In the genomic region with DNA sequence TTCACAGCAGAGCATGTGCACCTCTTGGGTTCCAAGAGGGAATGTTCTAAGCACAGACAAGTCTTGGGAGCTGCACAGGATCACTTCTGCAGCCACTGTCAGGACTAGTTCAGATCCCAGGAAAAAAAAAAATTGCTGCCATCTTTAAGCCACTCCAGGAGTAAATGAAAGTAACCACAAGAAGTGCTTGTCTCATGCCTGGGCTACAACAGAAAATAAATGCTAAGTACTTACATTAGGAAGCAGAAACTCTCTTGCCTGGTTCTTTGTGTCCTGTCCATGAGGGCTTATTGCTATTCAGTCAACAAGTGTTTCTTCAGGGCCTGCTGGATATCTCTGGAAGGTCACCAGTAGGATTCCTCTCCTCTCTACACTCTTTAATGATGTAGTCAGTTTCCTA, we compare ENCODE assay signal across 26 cellular contexts.
DNase-seq lines count a peak whose midpoint lies in the region; TF ChIP-seq lines count a peak whose summit lies in the region.
"Had no signal": no experiment of that assay in that cellular context is flagged by ENCODE, and none has a peak within 500 bp of the region (broad histone marks: within the 10 kb centered on the region; RNA-seq: fewer than 3 reads in every experiment).

No MANE protein-coding gene starts in this region.

- DNase-seq in NCI-H2107 treated with DMSO at 0.1 percent for 48 hours (lab: John Stamatoyannopoulos, UW; ENCODE audit: unreplicated experiment) (peak; percentile 26), NCI-H2107 (lab: John Stamatoyannopoulos, UW) (no peak), astrocyte of the hippocampus (ENCODE audit: low read depth, low spot score) (peak; percentile 11), neural progenitor cell (ENCODE audit: low spot score) (no peak), DMS153 treated with DMSO at 0.1 percent for 48 hours (lab: John Stamatoyannopoulos, UW; ENCODE audit: unreplicated experiment) (no peak), H9 (no peak), NCI-H82 treated with DMSO at 0.1 percent for 48 hours (lab: John Stamatoyannopoulos, UW; ENCODE audit: unreplicated experiment) (no peak)
- DNase-seq: CD8-positive, alpha-beta T cell; DMS 273 treated with DMSO at 0.1 percent for 48 hours; GOT3; MG63; NCI-H1105 treated with DMSO at 0.1 percent for 48 hours; NCI-H146; NCI-H2081; NCI-H446; NCI-H524 treated with DMSO at 0.1 percent for 48 hours; NCI-H774; NK-92 treated with Interleukin-12 subunit alpha and Interleukin-12 subunit beta, amount 100 ng/mL, for 24 hours; PC-3; SK-N-SH; SW 1271 had no signal

- H3K9me2 ChIP-seq in Loucy (replicated peaks; ENCODE audit: low read depth, low read length), result no peaks in the 10 kb centered on the region
- H3K9me2 ChIP-seq: SK-N-SH had no signal

- H3K79me2 ChIP-seq in Loucy (ENCODE audit: insufficient read depth, low read length) (no peaks in the 10 kb centered on the region), neural progenitor cell (ENCODE audit: low read depth) (no peaks in the 10 kb centered on the region), H9 (ENCODE audit: insufficient read depth, low read length) (no peaks in the 10 kb centered on the region)

- H4K20me1 ChIP-seq in Loucy (ENCODE audit: insufficient read depth, low read length, poor library complexity, severe bottlenecking), result no peaks in the 10 kb centered on the region
- no peaks in the 10 kb centered on the region for H4K20me1 ChIP-seq in neural progenitor cell (ENCODE audit: low read depth)
- no peaks in the 10 kb centered on the region for H4K20me1 ChIP-seq in H9 (ENCODE audit: control insufficient read depth, insufficient read depth, insufficient read length)

- no peak overlapping the region for H2BK15ac ChIP-seq in H9 (ENCODE audit: low read depth, low read length)

- no peak overlapping the region for H3K14ac ChIP-seq in H9 (ENCODE audit: insufficient read depth, low read length)

- no peak overlapping the region for H3K18ac ChIP-seq in H9 (ENCODE audit: insufficient read length, low read depth, low read length)

- no peak overlapping the region for H4K8ac ChIP-seq in H9 (replicated peaks; ENCODE audit: insufficient read length, low read depth, low read length)

- no peak overlapping the region for H3K56ac ChIP-seq in H9 (ENCODE audit: insufficient read length, low read depth, low read length)

- H3K36me3 ChIP-seq in Loucy (ENCODE audit: insufficient read depth, low read length) (no peaks in the 10 kb centered on the region), neural progenitor cell (no peaks in the 10 kb centered on the region)
- H3K36me3 ChIP-seq: MG63 had no signal

- no peak for TF ChIP-seq CTCF in Loucy (conservative IDR thresholded peaks at IDR 0.05; ENCODE audit: low read length)
- TF ChIP-seq CTCF in neural progenitor cell (IDR thresholded peaks at IDR 0.05), result no peak
- no peak for TF ChIP-seq CTCF in H9 (conservative IDR thresholded peaks at IDR 0.05)

- H3K4me3 ChIP-seq in Loucy (ENCODE audit: low read length, poor library complexity, severe bottlenecking) (no peak overlapping the region), neural progenitor cell (no peak overlapping the region)
- H3K4me3 ChIP-seq: K562, MG63 had no signal

- H3K9me3 ChIP-seq in Loucy (ENCODE audit: insufficient read depth, low read depth, low read length) (no peaks in the 10 kb centered on the region), neural progenitor cell (ENCODE audit: low read depth) (no peaks in the 10 kb centered on the region), H9 (ENCODE audit: control insufficient read depth, low read depth, low read length) (no peaks in the 10 kb centered on the region)
- H3K9me3 ChIP-seq: MG63, SK-N-SH had no signal

- H3K27ac ChIP-seq in neural progenitor cell, result no peak overlapping the region
- no peak overlapping the region for H3K27ac ChIP-seq in H9 (ENCODE audit: insufficient read length, low read depth, low read length)
- H3K27ac ChIP-seq: 22Rv1, C4-2B had no signal

- H3K79me1 ChIP-seq in H9 (ENCODE audit: insufficient read depth, low read depth, low read length, poor library complexity, severe bottlenecking), result no peaks in the 10 kb centered on the region

- H3K4me1 ChIP-seq in Loucy (ENCODE audit: insufficient read depth, low read length, poor library complexity, severe bottlenecking), result no peaks in the 10 kb centered on the region
- H3K4me1 ChIP-seq in neural progenitor cell, result peaks cover 48% of the 10 kb centered on the region
- H3K4me1 ChIP-seq in H9 (ENCODE audit: insufficient read depth, low read length), result peaks cover 18% of the 10 kb centered on the region; the same call in 1 of the 2 replicates

- no peak overlapping the region for H4K91ac ChIP-seq in H9 (ENCODE audit: insufficient read length, low read depth, low read length)

- peaks cover 5% of the 10 kb centered on the region for H3K27me3 Mint-ChIP-seq in neural progenitor cell (ENCODE audit: insufficient read depth, low read depth)
- no peaks in the 10 kb centered on the region for H3K27me3 Mint-ChIP-seq in H9 (ENCODE audit: low read depth)
- H3K27me3 Mint-ChIP-seq: B cell had no signal

- H3K4me2 ChIP-seq in Loucy (ENCODE audit: low read depth, low read length, poor library complexity, severe bottlenecking), result no peak overlapping the region
- no peak overlapping the region for H3K4me2 ChIP-seq in neural progenitor cell
- no peak overlapping the region for H3K4me2 ChIP-seq in H9 (ENCODE audit: insufficient read depth, insufficient read length, low read length)
- H3K4me2 ChIP-seq: SK-N-SH had no signal

- no peaks in the 10 kb centered on the region for H3K36me3 Mint-ChIP-seq in neural progenitor cell
- no peaks in the 10 kb centered on the region for H3K36me3 Mint-ChIP-seq in H9 (ENCODE audit: insufficient read depth in 1 of 3, low read depth in 3 of 3)
- H3K36me3 Mint-ChIP-seq: CD8-positive, alpha-beta T cell had no signal

- H3K27ac Mint-ChIP-seq in neural progenitor cell, result peak overlapping the region; percentile 44
- peak overlapping the region in 1 of 3 experiments; percentile 38; a peak in 1 of 7 replicates for H3K27ac Mint-ChIP-seq in H9
- H3K27ac Mint-ChIP-seq: B cell; CD8-positive, alpha-beta T cell had no signal

- peak overlapping the region; percentile 49 for H3K4me3 Mint-ChIP-seq in neural progenitor cell
- H3K4me3 Mint-ChIP-seq in H9, result no peak overlapping the region
- H3K4me3 Mint-ChIP-seq: B cell; CD8-positive, alpha-beta T cell had no signal

- no peak overlapping the region for H2AK5ac ChIP-seq in H9 (ENCODE audit: insufficient read length, low read length)

- H3K4me1 Mint-ChIP-seq in neural progenitor cell (peaks cover 54% of the 10 kb centered on the region), H9 (peaks cover 42 to 46% of the 10 kb centered on the region in 2 experiments)
- H3K4me1 Mint-ChIP-seq: B cell had no signal

- H3K9ac ChIP-seq in Loucy (ENCODE audit: low read depth, low read length, poor library complexity, severe bottlenecking) (no peak overlapping the region), neural progenitor cell (no peak overlapping the region), H9 (ENCODE audit: extremely low read depth, insufficient read length, low read length) (no peak overlapping the region)
- H3K9ac ChIP-seq: SK-N-SH had no signal

- H3K9me3 Mint-ChIP-seq in neural progenitor cell (no peaks in the 10 kb centered on the region), H9 (no peaks in the 10 kb centered on the region)
- H3K9me3 Mint-ChIP-seq: CD8-positive, alpha-beta T cell had no signal

- H2AFZ ChIP-seq in Loucy (ENCODE audit: low read length) (0 out of 2 replicates have a peak overlapping the region, but pooled peaks have one; percentile 13), neural progenitor cell (replicated peaks) (no peak overlapping the region), H9 (ENCODE audit: low read length) (no peak overlapping the region)

- no peak overlapping the region for H3T11ph ChIP-seq in H9 (ENCODE audit: low read length)

- H2BK20ac ChIP-seq in H9 (ENCODE audit: low read depth, low read length, poor library complexity, severe bottlenecking), result no peak overlapping the region

- H4K5ac ChIP-seq in H9 (ENCODE audit: insufficient read length, low read depth, low read length), result no peak overlapping the region

- H2BK12ac ChIP-seq in H9 (ENCODE audit: insufficient read length, low read depth, low read length), result no peak overlapping the region

- no peaks in the 10 kb centered on the region for H3K27me3 ChIP-seq in Loucy (ENCODE audit: insufficient read depth, low read length, poor library complexity, severe bottlenecking)
- peaks cover 9% of the 10 kb centered on the region for H3K27me3 ChIP-seq in neural progenitor cell
- H3K27me3 ChIP-seq in H9 (ENCODE audit: insufficient read depth, low read length), result no peaks in the 10 kb centered on the region
- H3K27me3 ChIP-seq: MG63 had no signal

- no peak overlapping the region for H3K23ac ChIP-seq in H9 (ENCODE audit: insufficient read length, low read depth, low read length)

- no peak overlapping the region for H2BK120ac ChIP-seq in H9 (ENCODE audit: low read depth, low read length, poor library complexity, severe bottlenecking)

- H3F3A ChIP-seq in Loucy (ENCODE audit: low read depth), result no peaks in the 10 kb centered on the region
- peaks cover 25% of the 10 kb centered on the region for H3F3A ChIP-seq in neural progenitor cell (ENCODE audit: low read depth)

- no peak overlapping the region for H2BK5ac ChIP-seq in H9 (ENCODE audit: insufficient read length, low read length)

- H3K23me2 ChIP-seq in H9 (ENCODE audit: insufficient read length, low read depth, low read length, poor library complexity, severe bottlenecking), result no peaks in the 10 kb centered on the region

- H3K4ac ChIP-seq in H9 (ENCODE audit: low read depth, low read length), result no peak overlapping the region

Comparison
In these comparisons a context has a peak if more than half of its experiments do, and no peak if none do; other contexts are left out.
1. DNase-seq: peak in NCI-H2107 treated with DMSO at 0.1 percent for 48 hours (single experiment) and astrocyte of the hippocampus (single experiment); none in NCI-H2107 (single experiment), neural progenitor cell (single experiment), DMS153 treated with DMSO at 0.1 percent for 48 hours (single experiment), H9 (single experiment) and NCI-H82 treated with DMSO at 0.1 percent for 48 hours (single experiment).